1 cellular context compared by ENCODE assay signal in the genomic region with DNA sequence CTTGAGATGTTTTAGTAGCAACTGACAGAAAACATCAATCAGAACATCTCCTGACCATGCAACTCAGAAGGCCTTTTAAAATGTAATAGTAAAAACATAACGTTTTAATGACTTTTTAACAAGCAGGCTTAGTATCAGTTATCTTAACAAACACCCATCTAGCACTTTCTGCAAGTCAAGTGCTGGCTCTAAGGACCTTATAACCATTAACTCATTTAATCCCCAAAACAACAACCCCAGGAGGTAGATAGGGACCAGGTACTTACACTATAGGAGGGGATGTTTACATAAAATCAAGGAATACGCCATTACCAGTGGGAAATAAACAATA.
A peak's percentile ranks its signal among the peaks of the same experiment; 100 is the strongest.
TF ChIP-seq lines count a peak whose summit lies in the region.

No MANE protein-coding gene starts in this region.

TF ChIP-seq in K562, 482 proteins besides CTCF, POLR2A, EP300 and RAD21 (continued from another document):
- TF ChIP-seq, protein P1, sequence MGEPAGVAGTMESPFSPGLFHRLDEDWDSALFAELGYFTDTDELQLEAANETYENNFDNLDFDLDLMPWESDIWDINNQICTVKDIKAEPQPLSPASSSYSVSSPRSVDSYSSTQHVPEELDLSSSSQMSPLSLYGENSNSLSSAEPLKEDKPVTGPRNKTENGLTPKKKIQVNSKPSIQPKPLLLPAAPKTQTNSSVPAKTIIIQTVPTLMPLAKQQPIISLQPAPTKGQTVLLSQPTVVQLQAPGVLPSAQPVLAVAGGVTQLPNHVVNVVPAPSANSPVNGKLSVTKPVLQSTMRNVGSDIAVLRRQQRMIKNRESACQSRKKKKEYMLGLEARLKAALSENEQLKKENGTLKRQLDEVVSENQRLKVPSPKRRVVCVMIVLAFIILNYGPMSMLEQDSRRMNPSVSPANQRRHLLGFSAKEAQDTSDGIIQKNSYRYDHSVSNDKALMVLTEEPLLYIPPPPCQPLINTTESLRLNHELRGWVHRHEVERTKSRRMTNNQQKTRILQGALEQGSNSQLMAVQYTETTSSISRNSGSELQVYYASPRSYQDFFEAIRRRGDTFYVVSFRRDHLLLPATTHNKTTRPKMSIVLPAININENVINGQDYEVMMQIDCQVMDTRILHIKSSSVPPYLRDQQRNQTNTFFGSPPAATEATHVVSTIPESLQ (CRISPR knock-in tag; IDR thresholded peaks at IDR 0.05): 0 out of 2 replicates have a peak, but pooled peaks have one; percentile 40
- TF ChIP-seq CREB1 (IDR thresholded peaks at IDR 0.05): no peak
- no peak for TF ChIP-seq CREB1 (CRISPR knock-in tag; IDR thresholded peaks at IDR 0.05)
- TF ChIP-seq ZNF717 (CRISPR knock-in tag; IDR thresholded peaks at IDR 0.05): no peak
- TF ChIP-seq, protein P2, sequence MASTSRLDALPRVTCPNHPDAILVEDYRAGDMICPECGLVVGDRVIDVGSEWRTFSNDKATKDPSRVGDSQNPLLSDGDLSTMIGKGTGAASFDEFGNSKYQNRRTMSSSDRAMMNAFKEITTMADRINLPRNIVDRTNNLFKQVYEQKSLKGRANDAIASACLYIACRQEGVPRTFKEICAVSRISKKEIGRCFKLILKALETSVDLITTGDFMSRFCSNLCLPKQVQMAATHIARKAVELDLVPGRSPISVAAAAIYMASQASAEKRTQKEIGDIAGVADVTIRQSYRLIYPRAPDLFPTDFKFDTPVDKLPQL (IDR thresholded peaks at IDR 0.05; ENCODE audit: extremely low read depth, insufficient read length): no peak
- TF ChIP-seq FOXO4 (CRISPR knock-in tag; IDR thresholded peaks at IDR 0.05): no peak
- no peak for TF ChIP-seq HOMEZ (CRISPR knock-in tag; IDR thresholded peaks at IDR 0.05)
- no peak for TF ChIP-seq ZNF324 (CRISPR knock-in tag; IDR thresholded peaks at IDR 0.05)
- no peak for TF ChIP-seq ZBTB5 (IDR thresholded peaks at IDR 0.05)
- no peak for TF ChIP-seq BCOR (IDR thresholded peaks at IDR 0.05)
- TF ChIP-seq GATA2 (CRISPR knock-in tag; IDR thresholded peaks at IDR 0.05): no peak
- TF ChIP-seq FOXA1 (IDR thresholded peaks at IDR 0.05; ENCODE audit: borderline replicate concordance): no peak
- peak; percentile 52 for TF ChIP-seq MEIS2 (IDR thresholded peaks at IDR 0.05; ENCODE audit: partially characterized antibody)
- TF ChIP-seq PBX2 (CRISPR knock-in tag; IDR thresholded peaks at IDR 0.05; ENCODE audit: low read depth): no peak
- 0 out of 2 replicates have a peak, but pooled peaks have one; percentile 45 for TF ChIP-seq PBX2 (tag; conservative IDR thresholded peaks at IDR 0.05; ENCODE audit: low read depth)
- 0 out of 2 replicates have a peak, but pooled peaks have one; percentile 2 for TF ChIP-seq TAL1 (IDR thresholded peaks at IDR 0.05)
- no peak for TF ChIP-seq ZNF354B (CRISPR knock-in tag; IDR thresholded peaks at IDR 0.05)
- no peak for TF ChIP-seq HDAC1 (IDR thresholded peaks at IDR 0.05)
